In the genomic region with DNA sequence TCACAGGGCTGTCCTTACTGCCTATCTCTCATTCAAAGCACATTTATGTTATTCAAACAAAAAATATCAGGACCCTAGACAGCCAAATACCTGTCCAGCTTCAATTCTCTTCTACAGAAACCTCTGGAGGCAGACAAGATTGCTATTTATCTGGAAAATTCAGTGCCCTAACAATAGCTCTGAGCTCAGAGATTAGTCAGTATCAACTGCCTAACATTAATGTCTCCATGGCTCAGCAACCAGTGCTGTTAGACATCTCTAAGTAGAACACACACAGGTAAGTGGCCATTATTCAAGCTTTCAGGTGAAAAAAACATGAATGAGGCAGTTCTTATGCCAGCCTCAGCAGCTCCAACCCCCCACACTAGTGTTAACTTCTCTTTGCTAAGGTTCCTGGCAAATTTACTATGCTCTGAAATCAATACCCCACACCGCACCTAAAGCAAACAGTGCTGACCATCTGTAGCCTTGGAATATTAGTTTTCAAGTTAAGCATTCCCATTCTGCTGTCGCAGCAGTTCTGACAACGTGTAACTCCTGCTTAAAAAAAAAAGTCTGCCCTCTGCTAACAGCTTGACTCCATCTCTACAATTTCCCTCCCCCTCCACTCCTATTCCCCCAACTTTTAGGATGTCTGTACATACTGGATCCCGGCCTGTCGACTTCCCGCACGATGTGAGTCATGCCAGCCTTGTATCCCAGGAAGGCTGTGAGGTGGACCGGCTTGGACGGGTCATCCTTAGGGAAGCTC, we compare ENCODE assay signal across 9 cellular contexts. TPM values are rescaled to one million over a fixed set of nuclear protein-coding genes. Genes with fewer than 3 reads are reported as not detected.
DNase-seq lines count a peak whose midpoint lies in the region; ATAC-seq and TF ChIP-seq lines count a peak whose summit lies in the region.
"Had no signal": no experiment of that assay in that cellular context is flagged by ENCODE, and none has a peak within 500 bp of the region (broad histone marks: within the 10 kb centered on the region; RNA-seq: fewer than 3 reads in every experiment).

No MANE protein-coding gene starts in this region.

- ATAC-seq in gastrocnemius medialis (no peak), GM19397 (IDR thresholded peaks at IDR 0.05; ENCODE audit: unreplicated experiment) (no peak), GM19328 (IDR thresholded peaks at IDR 0.05; ENCODE audit: unreplicated experiment) (no peak)

- in situ Hi-C loops in GM18951 (cut with MboI; ENCODE audit: low sequenced_read_pairs, unreplicated experiment): loop anchor here (25.0 kb wide), 1 partner anchor 306 kb away; a partner anchor contains a TSS
- in situ Hi-C loops in gastrocnemius medialis (cut with MboI; ENCODE audit: low sequenced_read_pairs in 4 of 4): loop anchor here in 2 of 4 donors (5.0 to 25.0 kb wide), 2 partner anchors 81 to 194 kb away; a partner anchor contains a TSS

- H3K9me3 ChIP-seq in SJCRH30 (replicated peaks) (no peaks in the 10 kb centered on the region), gastrocnemius medialis (no peaks in the 10 kb centered on the region)

- peak; percentile 14 for TF ChIP-seq POLR2A in GM18951 (IDR thresholded peaks at IDR 0.05; ENCODE audit: extremely low read depth, insufficient read depth, insufficient read length)
- TF ChIP-seq POLR2A in gastrocnemius medialis (IDR thresholded peaks at IDR 0.05): no peak

- no peaks in the 10 kb centered on the region for H3K27me3 ChIP-seq in SJCRH30
- H3K27me3 ChIP-seq in gastrocnemius medialis: no peaks in the 10 kb centered on the region

- H3K36me3 ChIP-seq in SJCRH30 (peaks cover 61% of the 10 kb centered on the region), gastrocnemius medialis (peaks cover 4 to 51% of the 10 kb centered on the region in 2 donors)

- intact Hi-C loops in gastrocnemius medialis (cut with DNase I; ENCODE audit: low total_unique reads): loop anchor here (1.0 to 2.0 kb wide), 4 partner anchors 17 to 83 kb away; a partner anchor contains a TSS

- TF ChIP-seq CTCF in gastrocnemius medialis (IDR thresholded peaks at IDR 0.05 in 4 of 5, conservative IDR thresholded peaks at IDR 0.05 in 1 of 5): no peak

- DNase-seq in SJCRH30 (no peak), fibroblast of peridontal ligament (ENCODE audit: extremely low read depth) (peak; percentile 55), gastrocnemius medialis (no peak), MV-4-11 (lab: John Stamatoyannopoulos, UW) (no peak), GDM1 (lab: John Stamatoyannopoulos, UW) (no peak)
- DNase-seq: NCI-H226 had no signal

- H3K4me3 ChIP-seq in SJCRH30: peak overlapping the region; percentile 72
- peak overlapping the region; percentile 65 to 91 (median 84) for H3K4me3 ChIP-seq in gastrocnemius medialis

- H3K27ac ChIP-seq in SJCRH30 (peak overlapping the region; percentile 93), gastrocnemius medialis (peak overlapping the region; percentile 86 to 98 (median 91))

- H3K4me1 ChIP-seq in SJCRH30 (peaks cover 9% of the 10 kb centered on the region), gastrocnemius medialis (peaks cover 50 to 54% of the 10 kb centered on the region in 2 donors)

RNA-seq across cellular contexts. Expression of a gene that starts 1.5 kb away (rescaled TPM):
- 1,999 and 2,056 TPM in 2 replicates for total RNA-seq in SJCRH30 (2014; rRNA removed; shearing (Covaris generic))
- 100 to 1,000 TPM; 261 to 680 (median 391) TPM for total RNA-seq in gastrocnemius medialis

RNA-seq across cellular contexts. Expression of a gene that starts 31.9 kb away (rescaled TPM):
- total RNA-seq in SJCRH30 (2014; rRNA removed; shearing (Covaris generic)): 3.2 and 4.0 TPM in 2 replicates
- total RNA-seq in gastrocnemius medialis: 10 to 100 TPM in 2 of 4 donors, 1 to 10 TPM in 2; 2.8 to 17.2 (median 9.7) TPM
